ENCODE assay signal across 10 cellular contexts in genomic region chr6:116352515-116353471, GRCh38. TPM values are rescaled to one million over a fixed set of nuclear protein-coding genes. Genes with fewer than 3 reads are reported as not detected.
A peak's percentile ranks its signal among the peaks of the same experiment; 100 is the strongest.
DNase-seq lines count a peak whose midpoint lies in the region; ATAC-seq, FAIRE-seq and TF ChIP-seq lines count a peak whose summit lies in the region.
"Had no signal": no experiment of that assay in that cellular context is flagged by ENCODE, and none has a peak within 500 bp of the region (broad histone marks: within the 10 kb centered on the region; RNA-seq: fewer than 3 reads in every experiment).

No MANE protein-coding gene starts in this region.

- TF ChIP-seq RAD21 in A549 (conservative IDR thresholded peaks at IDR 0.05 in 1 of 2, IDR thresholded peaks at IDR 0.05 in 1 of 2) (no peak), IMR-90 (IDR thresholded peaks at IDR 0.05; ENCODE audit: low read length) (no peak)

- H2AK9ac ChIP-seq in IMR-90 (replicated peaks; ENCODE audit: low read depth, low read length, poor library complexity) = peak overlapping the region; percentile 21

- H2BK20ac ChIP-seq in IMR-90 (ENCODE audit: low read depth, low read length) = peak overlapping the region; percentile 98

- TF ChIP-seq CTCF in A549 (IDR thresholded peaks at IDR 0.05) = no peak
- TF ChIP-seq CTCF in IMR-90 (conservative IDR thresholded peaks at IDR 0.05; ENCODE audit: low read depth, low read length) = no peak

- no peaks in the 10 kb centered on the region for H3K79me1 ChIP-seq in IMR-90 (ENCODE audit: low read depth in 1 of 2, low read length in 2 of 2)

- peak overlapping the region; percentile 77 for H3K9ac ChIP-seq in IMR-90 (ENCODE audit: low read depth, low read length)

- H4K8ac ChIP-seq in IMR-90 (ENCODE audit: low read depth in 2 of 2, low read length in 2 of 2) = peak overlapping the region; percentile 58 to 91

- peak overlapping the region; percentile 65; the same call in 1 of the 2 replicates for H2AK5ac ChIP-seq in IMR-90 (ENCODE audit: low read depth, low read length)

- H3K4ac ChIP-seq in IMR-90 (ENCODE audit: low read depth, low read length) = peak overlapping the region; percentile 95

- H3K9me3 ChIP-seq in A549 (no peaks in the 10 kb centered on the region), IMR-90 (ENCODE audit: control insufficient read depth, insufficient read depth, low read length) (no peaks in the 10 kb centered on the region)

- H3K4me1 ChIP-seq in A549 (peaks cover 7% of the 10 kb centered on the region; the same call in 2 of the 3 replicates), IMR-90 (ENCODE audit: control insufficient read depth, insufficient read depth, low read length) (peaks cover 7% of the 10 kb centered on the region)

- no peaks in the 10 kb centered on the region for H3K27me3 ChIP-seq in IMR-90 (ENCODE audit: control insufficient read depth, insufficient read depth, low read length)

- peak overlapping the region; percentile 97; the same call in 1 of the 2 replicates for H3K23ac ChIP-seq in IMR-90 (ENCODE audit: low read depth, low read length)

- DNase-seq in A549 (ENCODE audit: low read depth in 1 of 2, low spot score in 1 of 2) = no peak
- peak; percentile 63 for DNase-seq in IMR-90
- DNase-seq in left ventricle myocardium superior = no peak
- DNase-seq in SK-N-DZ (ENCODE audit: low spot score) = no peak
- no peak for DNase-seq in GM19240 (ENCODE audit: insufficient read length, low spot score)

- no peak for TF ChIP-seq EP300 in A549 (IDR thresholded peaks at IDR 0.05)

- intact Hi-C loops in IMR-90 (cut with micrococcal nuclease) = no loop called here
- intact Hi-C loops in left ventricle myocardium superior (cut with micrococcal nuclease) = no loop called here

- peak overlapping the region; percentile 99 for H2BK120ac ChIP-seq in IMR-90 (ENCODE audit: low read depth, low read length)

- H3K18ac ChIP-seq in IMR-90 (ENCODE audit: low read depth, low read length) = peak overlapping the region; percentile 96

- POLR2A ChIA-PET in A549 (lab: Yijun Ruan, JAX) = no interaction called here
- POLR2A ChIA-PET in IMR-90 (lab: Charles Lee; ENCODE audit: unreplicated experiment) = interaction anchor here (2.1 kb wide), 1 partner anchor 19 kb away, joined by 10 read pairs; the partner anchor contains the start of gene DSE

- no peak for ATAC-seq in A549
- peak; percentile 57 for ATAC-seq in GM21423 (IDR thresholded peaks at IDR 0.05; ENCODE audit: unreplicated experiment)
- peak; percentile 86 for ATAC-seq in IMR-90 (ENCODE audit: low read depth)
- ATAC-seq in left ventricle myocardium superior = peak; percentile 85
- no peak for ATAC-seq in esophagus mucosa
- no peak for ATAC-seq in GM21515 (IDR thresholded peaks at IDR 0.05; ENCODE audit: unreplicated experiment)
- ATAC-seq: activated T-helper 17 cell treated with anti-CD3 and anti-CD28 coated beads, Interleukin-2, amount 50 U/mL, for 72 hours had no signal

- BruUV-seq in IMR-90 (replicated peaks; lab: Mats Ljungman, UMichigan) = no TSS peak

- H3K9me1 ChIP-seq in IMR-90 (ENCODE audit: insufficient read depth, low read length) = no peaks in the 10 kb centered on the region

- no peak for TF ChIP-seq POLR2A in A549 (IDR thresholded peaks at IDR 0.05; ENCODE audit: low read length)
- no peak for TF ChIP-seq POLR2A in IMR-90 (IDR thresholded peaks at IDR 0.05; ENCODE audit: low read depth, low read length)

- H3K4me3 ChIP-seq in A549 = no peak overlapping the region
- no peak overlapping the region for H3K4me3 ChIP-seq in IMR-90 (ENCODE audit: insufficient read depth, low read depth, low read length)

- in situ Hi-C loops in IMR-90 (cut with MboI; ENCODE audit: low sequenced_read_pairs) = no loop called here

- no peak for FAIRE-seq in A549 (lab: Jason Lieb, UNC)

- peak overlapping the region; percentile 82 for H4K91ac ChIP-seq in IMR-90 (ENCODE audit: insufficient read depth, low read depth, low read length)

- peak overlapping the region; percentile 96 for H3K14ac ChIP-seq in IMR-90 (replicated peaks; ENCODE audit: low read depth, low read length)

- dilution Hi-C loops in IMR-90 (cut with HindIII; ENCODE audit: low sequenced_read_pairs, unreplicated experiment) = no loop called here

- no peaks in the 10 kb centered on the region for H4K20me1 ChIP-seq in IMR-90 (ENCODE audit: insufficient read depth, low read length)

- CTCF ChIA-PET in A549 (lab: Yijun Ruan, JAX) = interaction anchor here (1.7 kb wide), 1 partner anchor 8 kb away, joined by 5 read pairs; no protein-coding TSS in a partner anchor
- CTCF ChIA-PET in IMR-90 (lab: Yijun Ruan, JAX) = interaction anchor here (1.3 kb wide), 2 partner anchors 9 to 65 kb away, joined by 3 read pairs; no protein-coding TSS in a partner anchor

- H3K36me3 ChIP-seq in IMR-90 (ENCODE audit: control insufficient read depth, insufficient read depth, low read length) = no peaks in the 10 kb centered on the region

- peak overlapping the region; percentile 96 for H4K5ac ChIP-seq in IMR-90 (ENCODE audit: low read depth, low read length)

- H2BK5ac ChIP-seq in IMR-90 (ENCODE audit: low read depth, low read length, poor library complexity, severe bottlenecking) = peak overlapping the region; percentile 98

- 0 out of 3 replicates have a peak overlapping the region, but pooled peaks have one; percentile 21 for H3K4me2 ChIP-seq in A549
- peak overlapping the region; percentile 80 for H3K4me2 ChIP-seq in IMR-90 (ENCODE audit: low read depth, low read length)

- H2BK15ac ChIP-seq in IMR-90 (ENCODE audit: low read depth, low read length) = peak overlapping the region; percentile 67; the same call in 2 of the 3 replicates

- WGBS in A549 (ENCODE audit: missing lambda C conversion rate) = 59% methylated on average over 3 of the region's 3 CpGs
- no CpG with 5 or more reads among the region's 3 CpGs for WGBS in IMR-90 (ENCODE audit: extremely low coverage in 2 of 2, insufficient read length in 1 of 2), 2 experiments

- H3K27ac ChIP-seq in A549 = peak overlapping the region in 1 of 2 experiments; percentile 51; a peak in 3 of 6 replicates
- peak overlapping the region; percentile 100 for H3K27ac ChIP-seq in IMR-90 (ENCODE audit: insufficient read depth, low read length)
- H3K27ac ChIP-seq: C4-2B had no signal

- peak overlapping the region; percentile 74 for H2AFZ ChIP-seq in IMR-90 (replicated peaks; ENCODE audit: low read length, poor library complexity)

- peak overlapping the region; percentile 81; the same call in 1 of the 2 replicates for H3K56ac ChIP-seq in IMR-90 (ENCODE audit: extremely low read depth, insufficient read depth, low read length)

TF ChIP-seq in A549, 52 proteins besides CTCF, POLR2A, EP300 and RAD21 (continues in another document):
- no peak for TF ChIP-seq SMC3 (IDR thresholded peaks at IDR 0.05)
- no peak for TF ChIP-seq NFE2L2 (conservative IDR thresholded peaks at IDR 0.05; ENCODE audit: low read length)
- TF ChIP-seq RNF2 (IDR thresholded peaks at IDR 0.05; ENCODE audit: borderline replicate concordance, low read depth) = no peak
- TF ChIP-seq, protein P1, sequence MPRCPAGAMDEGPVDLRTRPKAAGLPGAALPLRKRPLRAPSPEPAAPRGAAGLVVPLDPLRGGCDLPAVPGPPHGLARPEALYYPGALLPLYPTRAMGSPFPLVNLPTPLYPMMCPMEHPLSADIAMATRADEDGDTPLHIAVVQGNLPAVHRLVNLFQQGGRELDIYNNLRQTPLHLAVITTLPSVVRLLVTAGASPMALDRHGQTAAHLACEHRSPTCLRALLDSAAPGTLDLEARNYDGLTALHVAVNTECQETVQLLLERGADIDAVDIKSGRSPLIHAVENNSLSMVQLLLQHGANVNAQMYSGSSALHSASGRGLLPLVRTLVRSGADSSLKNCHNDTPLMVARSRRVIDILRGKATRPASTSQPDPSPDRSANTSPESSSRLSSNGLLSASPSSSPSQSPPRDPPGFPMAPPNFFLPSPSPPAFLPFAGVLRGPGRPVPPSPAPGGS (IDR thresholded peaks at IDR 0.05) = no peak
- no peak for TF ChIP-seq JUN (IDR thresholded peaks at IDR 0.05)
- no peak for TF ChIP-seq HDAC2 (IDR thresholded peaks at IDR 0.05)
- TF ChIP-seq HEYL (CRISPR knock-in tag; IDR thresholded peaks at IDR 0.05) = no peak
- no peak for TF ChIP-seq RARB (CRISPR knock-in tag; IDR thresholded peaks at IDR 0.05)
- no peak for TF ChIP-seq RFX5 (IDR thresholded peaks at IDR 0.05)

TF ChIP-seq in IMR-90, 13 proteins besides CTCF, POLR2A, EP300 and RAD21:
- TF ChIP-seq BHLHE40 (IDR thresholded peaks at IDR 0.05; ENCODE audit: low read depth, low read length) (no peak), CEBPB (IDR thresholded peaks at IDR 0.05; ENCODE audit: low read depth, low read length) (peak; percentile 37; the same call in 1 of the 2 replicates)

RNA-seq across cellular contexts. Expression of gene DSE, which starts 18.0 kb away (rescaled TPM):
- 20.2 and 26.8 TPM in 2 replicates for polyA plus RNA-seq in A549 (2011; rRNA removed)
- 4.9 and 6.5 TPM in 2 replicates for polyA plus RNA-seq in A549 (2012; cell fraction: cytosol; rRNA removed)
- 7.2 and 7.3 TPM in 2 replicates for polyA plus RNA-seq in A549 (2012; cell fraction: nucleus; rRNA removed)
- 15.7 to 23.4 TPM (median 22.7 TPM) in 3 replicates for polyA plus RNA-seq in A549 (2017; fragmentation: RNase III; extraction: RNeasy Plus Mini Kit Qiagen cat#74134 plus additional on column Dnase treatment)
- 27.5 and 30.0 TPM in 2 replicates for polyA minus RNA-seq in A549 (2011; rRNA and poly(A)+ RNA removed)
- 132 and 154 TPM in 2 replicates for total RNA-seq in IMR-90 (2012; rRNA removed)
- polyA plus RNA-seq in IMR-90 (2012; rRNA removed) = 43.9 and 48.0 TPM in 2 replicates
- 19.3 and 19.7 TPM in 2 replicates for polyA plus RNA-seq in IMR-90 (2012; cell fraction: cytosol; rRNA removed)
- polyA plus RNA-seq in IMR-90 (2012; cell fraction: nucleus; rRNA removed; ENCODE audit: low replicate concordance) = 23.4 and 39.5 TPM in 2 replicates
- 12.7 TPM for total RNA-seq in left ventricle myocardium superior
- 15.2 and 24.1 TPM in 2 replicates for polyA plus RNA-seq in SK-N-DZ (2014; cell fraction: cytosol; rRNA removed)
- 29.6 and 31.9 TPM in 2 replicates for polyA plus RNA-seq in SK-N-DZ (2014; cell fraction: nucleus; rRNA removed)
- 32.7 TPM for total RNA-seq in esophagus mucosa

Comparison
In these comparisons a context has a peak if more than half of its experiments do, and no peak if none do; other contexts are left out.
1. ATAC-seq: peak in GM21423 (single experiment), IMR-90 (single experiment) and left ventricle myocardium superior (single experiment); none in A549 (0 of 2), esophagus mucosa (single experiment) and GM21515 (single experiment).